Comparison of ENCODE assay signal across 11 cellular contexts in genomic region chr12:29591140-29592020, GRCh38.
DNase-seq lines count a peak whose midpoint lies in the region; ATAC-seq, FAIRE-seq and TF ChIP-seq lines count a peak whose summit lies in the region.
"Had no signal": no experiment of that assay in that cellular context is flagged by ENCODE, and none has a peak within 500 bp of the region (broad histone marks: within the 10 kb centered on the region; RNA-seq: fewer than 3 reads in every experiment).

No MANE protein-coding gene starts in this region.

- H3K9me3 ChIP-seq in GM23248 (ENCODE audit: low read depth) (no peaks in the 10 kb centered on the region), astrocyte (ENCODE audit: insufficient read depth, low read depth, low read length) (no peaks in the 10 kb centered on the region), hepatocyte (ENCODE audit: low read depth) (no peaks in the 10 kb centered on the region), gastrocnemius medialis (no peaks in the 10 kb centered on the region)

- intact Hi-C loops in gastrocnemius medialis (cut with DNase I; ENCODE audit: low total_unique reads) = no loop called here

- TF ChIP-seq POLR2A in gastrocnemius medialis (IDR thresholded peaks at IDR 0.05) = no peak

- H3K36me3 ChIP-seq in GM23248 (ENCODE audit: low read depth) (no peaks in the 10 kb centered on the region), astrocyte (ENCODE audit: insufficient read depth, low read length) (no peaks in the 10 kb centered on the region), hepatocyte (replicated peaks; ENCODE audit: insufficient read depth, low read depth) (no peaks in the 10 kb centered on the region), gastrocnemius medialis (no peaks in the 10 kb centered on the region)

- no peaks in the 10 kb centered on the region for H3F3A ChIP-seq in GM23248 (ENCODE audit: insufficient read depth)

- WGBS in GM23248 (ENCODE audit: low coverage in 1 of 2, low lambda C conversion rate in 2 of 2, missing lambda C conversion rate in 2 of 2), 2 experiments = 4 to 7% methylated on average over 11 of the region's 11 CpGs
- WGBS in hepatocyte (ENCODE audit: low lambda C conversion rate, missing lambda C conversion rate) = 40% methylated on average over 11 of the region's 11 CpGs

- H3K79me2 ChIP-seq in GM23248 (ENCODE audit: insufficient read depth) = no peaks in the 10 kb centered on the region
- no peaks in the 10 kb centered on the region for H3K79me2 ChIP-seq in astrocyte (ENCODE audit: insufficient read depth, low read length)
- no peaks in the 10 kb centered on the region for H3K79me2 ChIP-seq in hepatocyte

- H2AFZ ChIP-seq in GM23248 (peak overlapping the region; percentile 64), astrocyte (ENCODE audit: low read depth, low read length) (no peak overlapping the region), hepatocyte (no peak overlapping the region)
- H2AFZ ChIP-seq: PC-9 had no signal

- H3K9me2 ChIP-seq in GM23248 (ENCODE audit: insufficient read depth) (no peaks in the 10 kb centered on the region), hepatocyte (replicated peaks; ENCODE audit: insufficient read depth) (no peaks in the 10 kb centered on the region)

- no peak overlapping the region for H3K4me3 Mint-ChIP-seq in astrocyte (ENCODE audit: unreplicated experiment)
- H3K4me3 Mint-ChIP-seq in activated T-cell treated with anti-CD3 and anti-CD28 coated beads, Interleukin-2, amount 50 U/mL, for 72 hours = no peak overlapping the region

- peak; percentile 25 for TF ChIP-seq CTCF in astrocyte (IDR thresholded peaks at IDR 0.05; ENCODE audit: insufficient read depth, low read depth, low read length)
- peak; percentile 28 for TF ChIP-seq CTCF in hepatocyte (IDR thresholded peaks at IDR 0.05; ENCODE audit: poor library complexity)
- TF ChIP-seq CTCF in gastrocnemius medialis (IDR thresholded peaks at IDR 0.05 in 4 of 5, conservative IDR thresholded peaks at IDR 0.05 in 1 of 5) = peak in 3 of 5 experiments; percentile 19 to 38 (median 34)

- peaks cover 1% of the 10 kb centered on the region for H3K4me1 Mint-ChIP-seq in astrocyte (ENCODE audit: low read depth, unreplicated experiment)
- no peaks in the 10 kb centered on the region for H3K4me1 Mint-ChIP-seq in activated T-cell treated with anti-CD3 and anti-CD28 coated beads, Interleukin-2, amount 50 U/mL, for 72 hours (ENCODE audit: low read depth)

- no peaks in the 10 kb centered on the region for H3K27me3 Mint-ChIP-seq in astrocyte (ENCODE audit: low read depth, unreplicated experiment)
- H3K27me3 Mint-ChIP-seq in activated T-cell treated with anti-CD3 and anti-CD28 coated beads, Interleukin-2, amount 50 U/mL, for 72 hours (ENCODE audit: low read depth) = peaks cover 21% of the 10 kb centered on the region

- no peak for FAIRE-seq in astrocyte (lab: Jason Lieb, UNC)

- H3K4me1 ChIP-seq in GM23248 (ENCODE audit: insufficient read depth) (no peaks in the 10 kb centered on the region), astrocyte (ENCODE audit: insufficient read depth, low read length) (no peaks in the 10 kb centered on the region), hepatocyte (ENCODE audit: insufficient read depth) (peaks cover 35% of the 10 kb centered on the region), gastrocnemius medialis (peaks cover 12 to 14% of the 10 kb centered on the region in 2 donors)

- DNase-seq in GM23248 = peak; percentile 69
- DNase-seq in astrocyte (ENCODE audit: low read depth) = no peak
- peak; percentile 35 for DNase-seq in hepatocyte (ENCODE audit: low spot score)
- DNase-seq in gastrocnemius medialis = peak in 1 of 2 donors; percentile 37
- DNase-seq in activated T-cell treated with anti-CD3 and anti-CD28 coated beads, Interleukin-2, amount 50 U/mL, for 72 hours = no peak
- DNase-seq in activated T-cell treated with anti-CD3 and anti-CD28 coated beads, Interleukin-2, amount 50 U/mL, for 48 hours = no peak
- DNase-seq in C1 segment of cervical spinal cord (lab: John Stamatoyannopoulos, UW) = no peak
- DNase-seq: NCI-H1092; PC-9; stimulated activated naive CD4-positive, alpha-beta T cell had no signal

- in situ Hi-C loops in GM23248 (cut with MboI) (no loop called here), gastrocnemius medialis (cut with MboI; ENCODE audit: low sequenced_read_pairs in 4 of 4) (no loop called here)

- H3K27ac Mint-ChIP-seq in astrocyte (ENCODE audit: unreplicated experiment) = no peak overlapping the region
- H3K27ac Mint-ChIP-seq in activated T-cell treated with anti-CD3 and anti-CD28 coated beads, Interleukin-2, amount 50 U/mL, for 72 hours = no peak overlapping the region

- H3K4me2 ChIP-seq in GM23248 (ENCODE audit: unreplicated experiment) (peak overlapping the region; percentile 39), astrocyte (ENCODE audit: low read length) (no peak overlapping the region), hepatocyte (peak overlapping the region; percentile 18)
- H3K4me2 ChIP-seq: PC-9 had no signal

- H4K20me1 ChIP-seq in GM23248 (ENCODE audit: insufficient read depth) (no peaks in the 10 kb centered on the region), astrocyte (ENCODE audit: insufficient read depth, low read length) (no peaks in the 10 kb centered on the region), hepatocyte (ENCODE audit: insufficient read depth, poor library complexity, severe bottlenecking) (no peaks in the 10 kb centered on the region)

- no peaks in the 10 kb centered on the region for H3K9me3 Mint-ChIP-seq in astrocyte (ENCODE audit: unreplicated experiment)
- no peaks in the 10 kb centered on the region for H3K9me3 Mint-ChIP-seq in activated T-cell treated with anti-CD3 and anti-CD28 coated beads, Interleukin-2, amount 50 U/mL, for 72 hours

- H3K4me3 ChIP-seq in GM23248 (peak overlapping the region; percentile 24), astrocyte (ENCODE audit: insufficient read depth, low read depth, low read length) (no peak overlapping the region), hepatocyte (no peak overlapping the region), gastrocnemius medialis (no peak overlapping the region)
- H3K4me3 ChIP-seq: PC-9 had no signal

- H3K27me3 ChIP-seq in GM23248 (replicated peaks; ENCODE audit: insufficient read depth) (no peaks in the 10 kb centered on the region), astrocyte (ENCODE audit: insufficient read depth, low read length) (no peaks in the 10 kb centered on the region), hepatocyte (no peaks in the 10 kb centered on the region), gastrocnemius medialis (no peaks in the 10 kb centered on the region)

- H3K36me3 Mint-ChIP-seq in astrocyte (ENCODE audit: low read depth, unreplicated experiment) = no peaks in the 10 kb centered on the region
- H3K36me3 Mint-ChIP-seq in activated T-cell treated with anti-CD3 and anti-CD28 coated beads, Interleukin-2, amount 50 U/mL, for 72 hours (ENCODE audit: insufficient read depth in 2 of 2) = no peaks in the 10 kb centered on the region

- ATAC-seq in gastrocnemius medialis (peak; percentile 80 to 94), HG02759 (IDR thresholded peaks at IDR 0.05; ENCODE audit: unreplicated experiment) (no peak)
- no peak for ATAC-seq in activated T-cell treated with anti-CD3 and anti-CD28 coated beads, Interleukin-2, amount 50 U/mL, for 72 hours (replicated peaks in 1 of 2)

- H3K27ac ChIP-seq in GM23248 (no peak overlapping the region), astrocyte (ENCODE audit: low read depth, low read length) (no peak overlapping the region), hepatocyte (peak overlapping the region; percentile 5), gastrocnemius medialis (peak overlapping the region in 3 of 4 donors; percentile 6 to 38 (median 33))
- H3K27ac ChIP-seq: PC-9 had no signal

- H3K9ac ChIP-seq in GM23248 (peak overlapping the region; percentile 4; the same call in 1 of the 2 replicates), astrocyte (ENCODE audit: low read length) (no peak overlapping the region)

Comparison
In these comparisons a context has a peak if more than half of its experiments do, and no peak if none do; other contexts are left out.
1. DNase-seq: peak in GM23248 (single experiment) and hepatocyte (single experiment); none in astrocyte (single experiment), activated T-cell treated with anti-CD3 and anti-CD28 coated beads, Interleukin-2, amount 50 U/mL, for 72 hours (0 of 2), activated T-cell treated with anti-CD3 and anti-CD28 coated beads, Interleukin-2, amount 50 U/mL, for 48 hours (0 of 2) and C1 segment of cervical spinal cord (0 of 14).
2. H3K27ac ChIP-seq: peak in hepatocyte (single experiment) and gastrocnemius medialis (3 of 4); none in GM23248 (single experiment) and astrocyte (single experiment).
3. ATAC-seq: peak in gastrocnemius medialis (2 of 2); none in HG02759 (single experiment) and activated T-cell treated with anti-CD3 and anti-CD28 coated beads, Interleukin-2, amount 50 U/mL, for 72 hours (0 of 2).
4. Peak in every context shown above with its lines, with median percentiles within 50 percentile points of each other: CTCF ChIP-seq.